In the genomic region with DNA sequence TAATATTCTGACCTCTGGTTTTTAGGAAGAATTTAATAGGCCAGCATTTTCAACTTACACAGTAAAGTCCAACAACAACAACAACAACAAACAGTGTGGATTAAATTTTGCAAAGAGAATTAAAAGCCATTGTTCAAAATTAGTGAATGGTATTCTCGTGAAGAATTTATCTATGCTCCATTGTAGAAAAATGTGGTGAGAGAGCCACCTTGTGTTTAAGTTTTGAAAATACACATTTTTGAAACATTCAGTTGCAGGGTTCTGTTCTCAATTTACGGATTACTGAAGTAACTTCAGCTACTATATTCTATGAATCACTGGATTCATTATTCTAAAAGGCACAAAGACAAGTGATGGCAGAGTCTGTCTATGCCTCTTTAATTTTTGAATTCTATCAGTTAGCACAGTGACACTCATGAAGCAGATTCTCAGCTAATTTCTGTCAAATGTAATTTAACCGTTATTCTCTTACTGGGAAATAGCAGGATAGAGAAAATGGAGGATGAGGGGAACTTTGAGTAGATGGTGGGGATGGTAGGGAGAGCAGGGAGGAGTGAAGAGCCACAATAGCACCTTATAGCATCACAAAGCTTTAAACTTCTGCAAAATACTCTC, we compare ENCODE assay signal across 8 cellular contexts. TPM values are rescaled to one million over a fixed set of nuclear protein-coding genes. Genes with fewer than 3 reads are reported as not detected.
DNase-seq lines count a peak whose midpoint lies in the region; ATAC-seq, FAIRE-seq and TF ChIP-seq lines count a peak whose summit lies in the region.

No MANE protein-coding gene starts in this region.

- peak; percentile 30 for DNase-seq in AG20443 (ENCODE audit: low spot score)
- DNase-seq in NCI-H2029 treated with DMSO at 0.1 percent for 48 hours (lab: John Stamatoyannopoulos, UW), result peak; percentile 22
- peak; percentile 11 for DNase-seq in brain microvascular endothelial cell
- peak; percentile 19 for DNase-seq in HepG2 (ENCODE audit: low spot score)
- no peak for DNase-seq in cerebellar nuclear complex (lab: John Stamatoyannopoulos, UW)
- DNase-seq in OCI-M2 (lab: John Stamatoyannopoulos, UW; ENCODE audit: unreplicated experiment), result no peak
- DNase-seq in stimulated activated CD4-positive, alpha-beta T cell treated with anti-CD3 and anti-CD28 coated beads, Interleukin-4, amount 100 ng/mL, for 4 hours, result no peak

- no peak overlapping the region for H3K4me3 ChIP-seq in brain microvascular endothelial cell (ENCODE audit: low read depth, low read length)
- no peak overlapping the region for H3K4me3 ChIP-seq in HepG2 (replicated peaks in 1 of 3; ENCODE audit: insufficient read depth in 1 of 3, low read depth in 2 of 3, low read length in 3 of 3)

- H3K9me3 ChIP-seq in HepG2 (ENCODE audit: low read length), result no peaks in the 10 kb centered on the region

- WGBS in HepG2 (ENCODE audit: low lambda C conversion rate), result 23% methylated on average over 3 of the region's 3 CpGs

- no peak for TF ChIP-seq POLR2A in HepG2 (IDR thresholded peaks at IDR 0.05; ENCODE audit: insufficient read depth in 1 of 2, low read depth in 2 of 2, low read length in 2 of 2)

- H3K27ac ChIP-seq in brain microvascular endothelial cell, result no peak overlapping the region
- H3K27ac ChIP-seq in HepG2 (ENCODE audit: extremely low read length, insufficient read depth, low read length), result no peak overlapping the region

- CTCF ChIA-PET in HepG2 (lab: Yijun Ruan, JAX; ENCODE audit: low intra/inter-chr PET ratio, low total read pairs), result interaction anchor here (1.1 to 1.6 kb wide), 4 partner anchors 121 to 911 kb away, joined by 4 to 10 read pairs (median 7); no protein-coding TSS in a partner anchor

- no peak overlapping the region for H3K4me2 ChIP-seq in HepG2 (ENCODE audit: low read depth, low read length)

- H3K27me3 ChIP-seq in brain microvascular endothelial cell (replicated peaks) (no peaks in the 10 kb centered on the region), HepG2 (ENCODE audit: control insufficient read depth in 1 of 2, insufficient read depth in 2 of 2, low read length in 2 of 2) (0 out of 5 replicates have a peak, but pooled peaks cover 0 to 9% of the 10 kb centered on the region in 2 experiments)

- peak; percentile 75 for FAIRE-seq in HepG2 (lab: Jason Lieb, UNC)

- no peak overlapping the region for H3K9ac ChIP-seq in HepG2 (ENCODE audit: insufficient read depth, low read depth, low read length)

- H3K79me2 ChIP-seq in HepG2 (ENCODE audit: insufficient read depth, low read length), result no peaks in the 10 kb centered on the region

- TF ChIP-seq EP300 in HepG2 (IDR thresholded peaks at IDR 0.05; ENCODE audit: low read depth in 2 of 2, low read length in 2 of 2), result no peak
- TF ChIP-seq EP300 in HepG2 (CRISPR knock-in tag; IDR thresholded peaks at IDR 0.05; ENCODE audit: borderline replicate concordance), result no peak

- peak; percentile 29; the same call in 1 of the 2 replicates for TF ChIP-seq RAD21 in HepG2 (CRISPR knock-in tag; IDR thresholded peaks at IDR 0.05)

- no peak overlapping the region for H2AFZ ChIP-seq in HepG2 (ENCODE audit: low read length)

- no peaks in the 10 kb centered on the region for H4K20me1 ChIP-seq in HepG2 (ENCODE audit: insufficient read depth, low read length)

- BruUV-seq in HepG2 (replicated peaks; lab: Mats Ljungman, UMichigan), result no TSS peak

- H3K4me1 ChIP-seq in HepG2 (ENCODE audit: insufficient read depth, low read length), result peaks cover 8% of the 10 kb centered on the region

- intact Hi-C loops in HepG2 (cut with micrococcal nuclease; ENCODE audit: unreplicated experiment), result loop anchor here (1.0 to 10.0 kb wide), 6 partner anchors 122 to 763 kb away; a partner anchor contains a TSS

- H3K36me3 ChIP-seq in brain microvascular endothelial cell (replicated peaks), result no peaks in the 10 kb centered on the region
- no peaks in the 10 kb centered on the region for H3K36me3 ChIP-seq in HepG2 (replicated peaks in 1 of 2; ENCODE audit: control insufficient read depth in 1 of 2, insufficient read depth in 2 of 2, low read length in 2 of 2)

- ATAC-seq in GM18511 (IDR thresholded peaks at IDR 0.05; ENCODE audit: unreplicated experiment), result peak; percentile 60
- ATAC-seq in HepG2, result peak; percentile 57

- peak; percentile 1 for TF ChIP-seq CTCF in brain microvascular endothelial cell (IDR thresholded peaks at IDR 0.05; ENCODE audit: low read depth, low read length, missing control alignments)
- peak; percentile 64 for TF ChIP-seq CTCF in HepG2 (CRISPR knock-in tag; IDR thresholded peaks at IDR 0.05)

- POLR2A ChIA-PET in HepG2 (lab: Yijun Ruan, JAX), result no interaction called here

- in situ Hi-C loops in brain microvascular endothelial cell (cut with HindIII; ENCODE audit: low pct_ligation_motif_present, low sequenced_read_pairs) (no loop called here), HepG2 (cut with HindIII; ENCODE audit: extremely low pct_ligation_motif_present, low pct_unique_long_range_greater_than_20kb) (loop anchor here (25.0 kb wide), 1 partner anchor 905 kb away; a partner anchor contains a TSS)

TF ChIP-seq in HepG2, 621 proteins besides CTCF, POLR2A, EP300 and RAD21 (continues in another document):
- TF ChIP-seq ZNF44 (CRISPR knock-in tag; IDR thresholded peaks at IDR 0.05) (no peak), ZNF431 (CRISPR knock-in tag; IDR thresholded peaks at IDR 0.05; ENCODE audit: borderline replicate concordance, low read depth) (no peak), NR3C1 (CRISPR knock-in tag; IDR thresholded peaks at IDR 0.05) (no peak), ZNF619 (CRISPR knock-in tag; IDR thresholded peaks at IDR 0.05) (no peak), YY1 (IDR thresholded peaks at IDR 0.05; ENCODE audit: insufficient read depth, insufficient replicate concordance, low read depth, low read length) (no peak), STAG1 (CRISPR knock-in tag; IDR thresholded peaks at IDR 0.05) (peak; percentile 77), ZNF720 (CRISPR knock-in tag; IDR thresholded peaks at IDR 0.05) (no peak), ELF4 (CRISPR knock-in tag; IDR thresholded peaks at IDR 0.05; ENCODE audit: borderline replicate concordance) (0 out of 2 replicates have a peak, but pooled peaks have one; percentile 23)
- TF ChIP-seq, protein P1, sequence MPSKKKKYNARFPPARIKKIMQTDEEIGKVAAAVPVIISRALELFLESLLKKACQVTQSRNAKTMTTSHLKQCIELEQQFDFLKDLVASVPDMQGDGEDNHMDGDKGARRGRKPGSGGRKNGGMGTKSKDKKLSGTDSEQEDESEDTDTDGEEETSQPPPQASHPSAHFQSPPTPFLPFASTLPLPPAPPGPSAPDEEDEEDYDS (CRISPR knock-in tag; IDR thresholded peaks at IDR 0.05), result no peak

RNA-seq across cellular contexts. Expression of a gene that starts 11.0 kb away (rescaled TPM):
- total RNA-seq in HepG2 (2016; rRNA removed; fragmentation: Illumina TruSeq; extraction: Trizol), result 0.15 and 0.20 TPM in 2 replicates
- total RNA-seq in HepG2 (2016; cell fraction: cytosol; rRNA removed; fragmentation: Illumina TruSeq; extraction: Trizol; ENCODE audit: low read depth), result 0.09 and 0.10 TPM in 2 replicates
- 0.26 and 0.28 TPM in 2 replicates for total RNA-seq in HepG2 (2016; cell fraction: insoluble cytoplasmic fraction; rRNA removed; fragmentation: Illumina TruSeq; extraction: Trizol)
- 0.03 and 0.06 TPM in 2 replicates for total RNA-seq in HepG2 (2016; cell fraction: membrane; rRNA removed; fragmentation: Illumina TruSeq; extraction: Trizol)
- total RNA-seq in HepG2 (2016; cell fraction: nucleus; rRNA removed; fragmentation: Illumina TruSeq; extraction: Trizol), result 0.22 TPM in 1 of 2 replicates, not detected in the other
- polyA plus RNA-seq in HepG2 (2011; rRNA removed), result 0.36 and 0.37 TPM in 2 replicates
- polyA plus RNA-seq in HepG2 (2011; cell fraction: cytosol; rRNA removed), result 0.03 TPM in 1 of 2 replicates, not detected in the other
- polyA plus RNA-seq in HepG2 (2011; cell fraction: nucleus; rRNA removed), result 0.07 TPM in 1 of 2 replicates, not detected in the other
- polyA plus RNA-seq in HepG2 (2012), result 9.6 and 21.6 TPM in 2 replicates
- not detected in 2 replicates for polyA plus RNA-seq in HepG2 (2016; cell fraction: cytosol; fragmentation: Illumina TruSeq; extraction: Trizol; ENCODE audit: low read depth)
- polyA plus RNA-seq in HepG2 (2016; cell fraction: insoluble cytoplasmic fraction; fragmentation: Illumina TruSeq; extraction: Trizol; ENCODE audit: low read depth), result 0.29 and 0.46 TPM in 2 replicates
- polyA plus RNA-seq in HepG2 (2016; cell fraction: membrane; fragmentation: Illumina TruSeq; extraction: Trizol; ENCODE audit: low read depth), result 0.07 TPM in 1 of 2 replicates, not detected in the other
- polyA plus RNA-seq in HepG2 (2016; cell fraction: nucleus; fragmentation: Illumina TruSeq; extraction: Trizol; ENCODE audit: insufficient read depth, low read depth), result not detected in 2 replicates
- polyA minus RNA-seq in HepG2 (2011; rRNA and poly(A)+ RNA removed; ENCODE audit: low replicate concordance), result 0.22 TPM in 1 of 2 replicates, not detected in the other
- 0.20 and 1.5 TPM in 2 replicates for polyA minus RNA-seq in HepG2 (2011; cell fraction: cytosol; rRNA and poly(A)+ RNA removed)
- polyA minus RNA-seq in HepG2 (2011; cell fraction: nucleus; rRNA and poly(A)+ RNA removed), result 0.26 and 0.37 TPM in 2 replicates

RNA-seq across cellular contexts. Expression of a gene that starts 44.1 kb away (rescaled TPM):
- total RNA-seq in HepG2 (2016; rRNA removed; fragmentation: Illumina TruSeq; extraction: Trizol), result 1,596 and 1,895 TPM in 2 replicates
- 296 and 300 TPM in 2 replicates for total RNA-seq in HepG2 (2016; cell fraction: cytosol; rRNA removed; fragmentation: Illumina TruSeq; extraction: Trizol; ENCODE audit: low read depth)
- 1,577 and 1,852 TPM in 2 replicates for total RNA-seq in HepG2 (2016; cell fraction: insoluble cytoplasmic fraction; rRNA removed; fragmentation: Illumina TruSeq; extraction: Trizol)
- total RNA-seq in HepG2 (2016; cell fraction: membrane; rRNA removed; fragmentation: Illumina TruSeq; extraction: Trizol), result 957 and 1,066 TPM in 2 replicates
- 1,184 and 1,437 TPM in 2 replicates for total RNA-seq in HepG2 (2016; cell fraction: nucleus; rRNA removed; fragmentation: Illumina TruSeq; extraction: Trizol)
- 1,422 and 2,083 TPM in 2 replicates for polyA plus RNA-seq in HepG2 (2011; rRNA removed)
- polyA plus RNA-seq in HepG2 (2011; cell fraction: cytosol; rRNA removed), result 1,126 and 1,365 TPM in 2 replicates
- 348 and 391 TPM in 2 replicates for polyA plus RNA-seq in HepG2 (2011; cell fraction: nucleus; rRNA removed)
- 1,145 and 1,833 TPM in 2 replicates for polyA plus RNA-seq in HepG2 (2012)
- 164 and 181 TPM in 2 replicates for polyA plus RNA-seq in HepG2 (2016; cell fraction: cytosol; fragmentation: Illumina TruSeq; extraction: Trizol; ENCODE audit: low read depth)
- 1,195 and 1,209 TPM in 2 replicates for polyA plus RNA-seq in HepG2 (2016; cell fraction: insoluble cytoplasmic fraction; fragmentation: Illumina TruSeq; extraction: Trizol; ENCODE audit: low read depth)
- 458 and 520 TPM in 2 replicates for polyA plus RNA-seq in HepG2 (2016; cell fraction: membrane; fragmentation: Illumina TruSeq; extraction: Trizol; ENCODE audit: low read depth)
- polyA plus RNA-seq in HepG2 (2016; cell fraction: nucleus; fragmentation: Illumina TruSeq; extraction: Trizol; ENCODE audit: insufficient read depth, low read depth), result 1,480 and 1,518 TPM in 2 replicates
- 1.0 and 783 TPM in 2 replicates for polyA minus RNA-seq in HepG2 (2011; rRNA and poly(A)+ RNA removed; ENCODE audit: low replicate concordance)
- 1,217 and 1,367 TPM in 2 replicates for polyA minus RNA-seq in HepG2 (2011; cell fraction: cytosol; rRNA and poly(A)+ RNA removed)
- polyA minus RNA-seq in HepG2 (2011; cell fraction: nucleus; rRNA and poly(A)+ RNA removed), result 527 and 880 TPM in 2 replicates

Comparison
In these comparisons a context has a peak if more than half of its experiments do, and no peak if none do; other contexts are left out.
1. DNase-seq: peak in AG20443 (single experiment), NCI-H2029 treated with DMSO at 0.1 percent for 48 hours (single experiment), brain microvascular endothelial cell (single experiment) and HepG2 (single experiment); none in cerebellar nuclear complex (0 of 2), OCI-M2 (single experiment) and stimulated activated CD4-positive, alpha-beta T cell treated with anti-CD3 and anti-CD28 coated beads, Interleukin-4, amount 100 ng/mL, for 4 hours (0 of 2).